Comparison of ENCODE assay signal across 16 cellular contexts in genomic region chr3:58151637-58152036, GRCh38. TPM values are rescaled to one million over a fixed set of nuclear protein-coding genes. Genes with fewer than 3 reads are reported as not detected.
DNase-seq lines count a peak whose midpoint lies in the region; ATAC-seq, FAIRE-seq and TF ChIP-seq lines count a peak whose summit lies in the region.
"Had no signal": no experiment of that assay in that cellular context is flagged by ENCODE, and none has a peak within 500 bp of the region (broad histone marks: within the 10 kb centered on the region; RNA-seq: fewer than 3 reads in every experiment).

No MANE protein-coding gene starts in this region.

- POLR2A ChIA-PET in OCI-LY7 (lab: Charles Lee), result interaction anchor here (0.6 to 0.7 kb wide), 4 partner anchors 158 to 1810 kb away, joined by 3 to 5 read pairs (median 3); no protein-coding TSS in a partner anchor

- 57 to 63% methylated on average over 3 of the region's 3 CpGs for WGBS in pancreas, 2 donors

- TF ChIP-seq POLR2A in H54 (IDR thresholded peaks at IDR 0.05; ENCODE audit: low read depth, low read length), result no peak

- H3K9me3 ChIP-seq in left ventricle myocardium inferior (replicated peaks), result no peaks in the 10 kb centered on the region
- H3K9me3 ChIP-seq in pancreas, result no peaks in the 10 kb centered on the region
- H3K9me3 ChIP-seq in OCI-LY7 (ENCODE audit: low read length), result no peaks in the 10 kb centered on the region
- H3K9me3 ChIP-seq in MG63, result no peaks in the 10 kb centered on the region
- H3K9me3 ChIP-seq: breast epithelium, HAP-1, ovary had no signal

- H3K9me2 ChIP-seq in OCI-LY7 (ENCODE audit: insufficient read depth, low read length), result no peaks in the 10 kb centered on the region

- H2AFZ ChIP-seq in OCI-LY7 (ENCODE audit: low read length), result no peak overlapping the region

- H3K79me2 ChIP-seq in OCI-LY7 (ENCODE audit: insufficient read depth, low read depth, low read length), result no peaks in the 10 kb centered on the region

- no TSS peak for BruUV-seq in OCI-LY7 (replicated peaks; lab: Mats Ljungman, UMichigan)

- H3K4me3 ChIP-seq in AG10803 (ENCODE audit: low read length), result no peak overlapping the region
- no peak overlapping the region for H3K4me3 ChIP-seq in left ventricle myocardium inferior
- no peak overlapping the region for H3K4me3 ChIP-seq in pancreas
- H3K4me3 ChIP-seq in OCI-LY7 (ENCODE audit: low read depth, low read length, poor library complexity, severe bottlenecking), result no peak overlapping the region
- no peak overlapping the region for H3K4me3 ChIP-seq in MG63
- H3K4me3 ChIP-seq: breast epithelium, HAP-1, ovary had no signal

- H3K4me1 ChIP-seq in left ventricle myocardium inferior (peaks cover 21% of the 10 kb centered on the region), pancreas (peaks cover 0 to 7% (median 5%) of the 10 kb centered on the region in 3 donors), OCI-LY7 (ENCODE audit: insufficient read depth, low read length, poor library complexity, severe bottlenecking) (no peaks in the 10 kb centered on the region)
- H3K4me1 ChIP-seq: breast epithelium, HAP-1 had no signal

- H3K36me3 ChIP-seq in left ventricle myocardium inferior (peaks cover 86% of the 10 kb centered on the region), pancreas (peaks cover 0 to 68% (median 26%) of the 10 kb centered on the region in 3 donors), OCI-LY7 (ENCODE audit: insufficient read depth, low read length) (peaks cover 3% of the 10 kb centered on the region; the same call in 1 of the 2 replicates), MG63 (peaks cover 66% of the 10 kb centered on the region)
- H3K36me3 ChIP-seq: ovary had no signal

- H3K27ac ChIP-seq in caudate nucleus (ENCODE audit: low read depth, low read length) (no peak overlapping the region), left ventricle myocardium inferior (replicated peaks) (peak overlapping the region; percentile 11), pancreas (no peak overlapping the region), OCI-LY7 (ENCODE audit: low read depth, low read length, poor library complexity, severe bottlenecking) (no peak overlapping the region)
- H3K27ac ChIP-seq: breast epithelium, ovary had no signal

- H3K4me2 ChIP-seq in OCI-LY7 (ENCODE audit: low read length), result no peak overlapping the region

- TF ChIP-seq CTCF in AG10803 (conservative IDR thresholded peaks at IDR 0.05; ENCODE audit: low read length) (no peak), left ventricle myocardium inferior (IDR thresholded peaks at IDR 0.05; ENCODE audit: borderline replicate concordance) (no peak), pancreas (IDR thresholded peaks at IDR 0.05) (no peak), OCI-LY7 (conservative IDR thresholded peaks at IDR 0.05; ENCODE audit: low read length) (no peak)

- H3K27me3 ChIP-seq in left ventricle myocardium inferior (ENCODE audit: low read depth) (no peaks in the 10 kb centered on the region), pancreas (no peaks in the 10 kb centered on the region), MG63 (no peaks in the 10 kb centered on the region)
- H3K27me3 ChIP-seq: breast epithelium, ovary had no signal

- CTCF ChIA-PET in OCI-LY7 (lab: Charles Lee; ENCODE audit: unreplicated experiment), result no interaction called here

- intact Hi-C loops in left ventricle myocardium inferior (cut with micrococcal nuclease), result loop anchor here (10.0 kb wide), 1 partner anchor 137 kb away; no protein-coding TSS in a partner anchor
- intact Hi-C loops in pancreas (cut with DNase I), result no loop called here
- intact Hi-C loops in OCI-LY7 (cut with micrococcal nuclease; ENCODE audit: unreplicated experiment), result no loop called here

- FAIRE-seq in pancreas (lab: Jason Lieb, UNC) (no peak), H54 (lab: Jason Lieb, UNC) (no peak)

- no peaks in the 10 kb centered on the region for H4K20me1 ChIP-seq in OCI-LY7 (ENCODE audit: insufficient read depth, low read length)

- peak in 3 of 4 donors; percentile 41 to 65 (median 58) for ATAC-seq in pancreas

- DNase-seq in AG10803 (ENCODE audit: low read depth) (peak; percentile 11), caudate nucleus (lab: John Stamatoyannopoulos, UW) (peak in 45 of 61 donors; percentile 6 to 76 (median 38)), left ventricle myocardium inferior (peak; percentile 80), pancreas (no peak), OCI-LY7 (ENCODE audit: low spot score) (no peak), NCI-H2107 (lab: John Stamatoyannopoulos, UW) (no peak), H54 (ENCODE audit: insufficient read length, low spot score) (no peak), MG63 (no peak)
- DNase-seq: activated CD4-positive, alpha-beta T cell treated with anti-CD3 and anti-CD28 coated beads, Interleukin-2, amount 50 U/mL, for 4 hours; CD4-positive, alpha-beta T cell; DMS79; NCI-H1092 treated with DMSO at 0.1 percent for 48 hours; ovary had no signal

RNA-seq across cellular contexts. Expression of gene DNASE1L3, which starts 59.1 kb away (rescaled TPM):
- 4.5 TPM for total RNA-seq in left ventricle myocardium inferior
- under 1 TPM in 4 of 6 donors, not detected in 2; 0.20 to 0.37 (median 0.28) TPM for total RNA-seq in pancreas
- under 1 TPM; 0.38 to 0.49 TPM for polyA plus RNA-seq in pancreas
- total RNA-seq in OCI-LY7 (2014; rRNA removed; shearing (Covaris generic)), result not detected in 2 replicates
- total RNA-seq in OCI-LY7 (2022), result 0.61 and 1.3 TPM in 2 replicates
- total RNA-seq in MG63 (2014; rRNA removed; shearing (Covaris generic); ENCODE audit: low replicate concordance), result not detected in 2 replicates
- total RNA-seq: A673 had no signal

Comparison
In these comparisons a context has a peak if more than half of its experiments do, and no peak if none do; other contexts are left out.
1. DNase-seq: peak in AG10803 (single experiment), caudate nucleus (45 of 61) and left ventricle myocardium inferior (single experiment); none in pancreas (0 of 6), OCI-LY7 (single experiment), NCI-H2107 (single experiment), H54 (single experiment) and MG63 (single experiment).